In the genomic region with DNA sequence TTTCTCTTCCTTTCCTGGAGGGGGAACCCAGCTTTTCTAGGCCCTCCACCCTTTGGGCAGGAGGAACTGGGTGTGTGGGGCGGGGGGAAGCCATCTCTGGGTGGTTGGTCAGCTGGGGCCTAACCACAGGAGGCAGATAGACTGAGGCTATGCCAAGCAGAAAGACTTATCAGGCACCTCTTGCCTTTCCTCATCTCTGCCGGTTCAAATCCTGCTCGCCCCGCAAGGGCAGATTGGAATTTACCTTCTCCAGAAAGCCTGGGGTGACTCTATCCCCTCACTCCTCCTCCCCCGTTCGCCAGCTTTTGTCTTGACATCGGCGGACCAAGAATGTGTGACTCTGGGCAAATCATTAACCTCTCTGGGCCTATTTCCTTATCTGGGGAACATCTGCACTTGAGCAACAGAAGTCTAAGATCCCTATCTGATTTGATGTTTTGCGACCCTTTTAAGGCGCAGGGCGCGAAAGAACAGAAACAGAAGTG, we compare ENCODE assay signal across 8 cellular contexts. TPM values are rescaled to one million over a fixed set of nuclear protein-coding genes. Genes with fewer than 3 reads are reported as not detected.
DNase-seq lines count a peak whose midpoint lies in the region; ATAC-seq and TF ChIP-seq lines count a peak whose summit lies in the region.

No MANE protein-coding gene starts in this region.

- H3K27ac ChIP-seq in AG04450 (ENCODE audit: low read depth, low read length) = peak overlapping the region; percentile 97

- TF ChIP-seq CTCF in AG04450 (IDR thresholded peaks at IDR 0.05; ENCODE audit: low read depth, low read length) (no peak), fibroblast of pulmonary artery (IDR thresholded peaks at IDR 0.05; ENCODE audit: low read length, missing control alignments) (no peak)

- DNase-seq in AG04450 (ENCODE audit: low read depth, low spot score) (no peak), NCI-H2227 (lab: John Stamatoyannopoulos, UW; ENCODE audit: unreplicated experiment) (peak; percentile 49), activated T-cell treated with anti-CD3 and anti-CD28 coated beads for 1 hour (ENCODE audit: low read depth) (peak; percentile 11), fibroblast of pulmonary artery (ENCODE audit: low read depth) (peak; percentile 27), occipital lobe (lab: John Stamatoyannopoulos, UW) (peak; percentile 61), globus pallidus (ENCODE audit: low spot score) (no peak)

- POLR2A ChIA-PET in AG04450 (lab: Yijun Ruan, JAX) = no interaction called here

- CTCF ChIA-PET in AG04450 (lab: Charles Lee) = interaction anchor here (1.7 kb wide), 1 partner anchor 125 kb away, joined by 5 read pairs; no protein-coding TSS in a partner anchor

- ATAC-seq in GM18502 (IDR thresholded peaks at IDR 0.05; ENCODE audit: poor library complexity, unreplicated experiment) (peak; percentile 41), HG02938 (IDR thresholded peaks at IDR 0.05; ENCODE audit: unreplicated experiment) (peak; percentile 31)

- no peaks in the 10 kb centered on the region for H3K27me3 ChIP-seq in AG04450 (ENCODE audit: control insufficient read depth, insufficient read depth, low read length)

- H3K4me3 ChIP-seq in AG04450 (ENCODE audit: low read depth, low read length) = peak overlapping the region; percentile 99
- peak overlapping the region; percentile 97 for H3K4me3 ChIP-seq in fibroblast of pulmonary artery (replicated peaks; ENCODE audit: low read depth, low read length)

- H3K9me3 ChIP-seq in AG04450 (ENCODE audit: control insufficient read depth, insufficient read depth, low read length) = peaks cover 4% of the 10 kb centered on the region; the same call in 1 of the 2 replicates

RNA-seq across cellular contexts. Expression of gene GARS1, which starts 0.6 kb away (rescaled TPM):
- 749 and 829 TPM in 2 replicates for polyA plus RNA-seq in AG04450 (2011; rRNA removed)
- polyA minus RNA-seq in AG04450 (2011; rRNA and poly(A)+ RNA removed) = 802 and 930 TPM in 2 replicates
- 47.1 TPM for total RNA-seq in occipital lobe

Comparison
In these comparisons a context has a peak if more than half of its experiments do, and no peak if none do; other contexts are left out.
1. DNase-seq: peak in NCI-H2227 (single experiment), activated T-cell treated with anti-CD3 and anti-CD28 coated beads for 1 hour (single experiment), fibroblast of pulmonary artery (single experiment) and occipital lobe (single experiment); none in AG04450 (single experiment) and globus pallidus (single experiment).